ENCODE assay signal across 15 cellular contexts in the genomic region with DNA sequence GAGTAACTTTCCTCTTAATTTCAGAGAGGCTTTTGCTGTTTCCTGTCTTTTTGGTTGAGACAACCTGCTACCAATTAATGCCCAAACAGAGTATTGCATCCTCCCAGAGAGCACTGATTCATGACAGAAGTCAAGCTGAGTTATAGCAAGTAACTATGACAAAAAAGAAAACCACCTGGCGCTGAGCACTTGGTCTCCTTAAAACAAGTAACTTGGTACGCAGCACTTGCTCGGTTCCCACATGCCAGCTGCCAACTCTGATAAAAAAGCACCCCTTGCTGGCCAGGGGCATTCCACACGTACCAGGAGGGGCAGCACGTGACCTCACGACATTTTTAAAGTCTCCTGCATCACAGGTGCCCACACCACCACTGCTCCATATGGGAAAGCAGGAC.
A peak's percentile ranks its signal among the peaks of the same experiment; 100 is the strongest.
DNase-seq lines count a peak whose midpoint lies in the region; ATAC-seq lines count a peak whose summit lies in the region.
"Had no signal": no experiment of that assay in that cellular context is flagged by ENCODE, and none has a peak within 500 bp of the region (broad histone marks: within the 10 kb centered on the region; RNA-seq: fewer than 3 reads in every experiment).

No MANE protein-coding gene starts in this region.

- no peaks in the 10 kb centered on the region for H3K9me3 Mint-ChIP-seq in memory B cell
- H3K9me3 Mint-ChIP-seq: stimulated activated naive CD8-positive, alpha-beta T cell treated with anti-CD3 and anti-CD28 coated beads, Interleukin-15, amount 100 ng/mL, for 72 hours had no signal

- peak overlapping the region; percentile 50 for H3K4me3 Mint-ChIP-seq in memory B cell
- H3K4me3 Mint-ChIP-seq: activated CD4-positive, alpha-beta memory T cell treated with anti-CD3 and anti-CD28 coated beads, Interleukin-2, amount 10 ng/mL, durations not matched to agents 7 days and 5 days; activated naive CD4-positive, alpha-beta T cell treated with anti-CD3 and anti-CD28 coated beads, Interleukin-2, amount 50 U/mL, for 24 hours; stimulated activated naive CD8-positive, alpha-beta T cell treated with anti-CD3 and anti-CD28 coated beads, Interleukin-15, amount 100 ng/mL, for 72 hours had no signal

- DNase-seq in memory B cell (ENCODE audit: low spot score in 2 of 2) (no peak), HCEC 1CT (no peak), islet precursor cell (no peak), NCI-H748 (lab: John Stamatoyannopoulos, UW; ENCODE audit: unreplicated experiment) (no peak)
- no peak for DNase-seq in stimulated activated naive CD4-positive, alpha-beta T cell treated with Interleukin-2 at 50 U/mL for 16 hours (lab: John Stamatoyannopoulos, UW)
- DNase-seq: activated CD4-positive, alpha-beta memory T cell treated with anti-CD3 and anti-CD28 coated beads, Interleukin-2, amount 10 ng/mL, durations not matched to agents 7 days and 5 days; C1 segment of cervical spinal cord; MG63; NCI-H748 treated with DMSO at 0.1 percent for 48 hours; stimulated activated CD4-positive, alpha-beta T cell treated with anti-CD3 and anti-CD28 coated beads, Interleukin-15, amount 100 ng/mL, for 24 hours; stimulated activated naive CD8-positive, alpha-beta T cell treated with anti-CD3 and anti-CD28 coated beads, Interleukin-15, amount 100 ng/mL, for 72 hours had no signal

- ATAC-seq in GM18873 (IDR thresholded peaks at IDR 0.05; ENCODE audit: low FRiP score, unreplicated experiment), result peak; percentile 69
- peak; percentile 63 for ATAC-seq in GM21529 (IDR thresholded peaks at IDR 0.05; ENCODE audit: unreplicated experiment)
- peak; percentile 70 for ATAC-seq in HG03175 (IDR thresholded peaks at IDR 0.05; ENCODE audit: unreplicated experiment)
- peak; percentile 83 for ATAC-seq in memory B cell (ENCODE audit: low read depth)
- ATAC-seq: stimulated activated naive CD8-positive, alpha-beta T cell treated with anti-CD3 and anti-CD28 coated beads, Interleukin-15, amount 100 ng/mL, for 72 hours had no signal

- no peaks in the 10 kb centered on the region for H3K27me3 Mint-ChIP-seq in memory B cell
- H3K27me3 Mint-ChIP-seq: activated CD4-positive, alpha-beta memory T cell treated with anti-CD3 and anti-CD28 coated beads, Interleukin-2, amount 10 ng/mL, durations not matched to agents 7 days and 5 days; activated naive CD4-positive, alpha-beta T cell treated with anti-CD3 and anti-CD28 coated beads, Interleukin-2, amount 50 U/mL, for 24 hours; stimulated activated naive CD8-positive, alpha-beta T cell treated with anti-CD3 and anti-CD28 coated beads, Interleukin-15, amount 100 ng/mL, for 72 hours had no signal

- H3K4me1 Mint-ChIP-seq in memory B cell, result peaks cover 19% of the 10 kb centered on the region
- H3K4me1 Mint-ChIP-seq: stimulated activated naive CD8-positive, alpha-beta T cell treated with anti-CD3 and anti-CD28 coated beads, Interleukin-15, amount 100 ng/mL, for 72 hours had no signal

- peaks cover 17% of the 10 kb centered on the region for H3K36me3 Mint-ChIP-seq in memory B cell

- H3K27ac Mint-ChIP-seq in memory B cell, result peak overlapping the region; percentile 65
- H3K27ac Mint-ChIP-seq: activated CD4-positive, alpha-beta memory T cell treated with anti-CD3 and anti-CD28 coated beads, Interleukin-2, amount 10 ng/mL, durations not matched to agents 7 days and 5 days; activated naive CD4-positive, alpha-beta T cell treated with anti-CD3 and anti-CD28 coated beads, Interleukin-2, amount 50 U/mL, for 24 hours; stimulated activated naive CD8-positive, alpha-beta T cell treated with anti-CD3 and anti-CD28 coated beads, Interleukin-15, amount 100 ng/mL, for 72 hours had no signal
